ENCODE assay signal across 24 cellular contexts in genomic region chr11:47470671-47471070, GRCh38. TPM values are rescaled to one million over a fixed set of nuclear protein-coding genes. Genes with fewer than 3 reads are reported as not detected.
DNase-seq lines count a peak whose midpoint lies in the region; ATAC-seq, FAIRE-seq and TF ChIP-seq lines count a peak whose summit lies in the region.
"Had no signal": no experiment of that assay in that cellular context is flagged by ENCODE, and none has a peak within 500 bp of the region (broad histone marks: within the 10 kb centered on the region; RNA-seq: fewer than 3 reads in every experiment).

No MANE protein-coding gene starts in this region.

- H4K20me1 ChIP-seq in HepG2 (ENCODE audit: insufficient read depth, low read length): no peaks in the 10 kb centered on the region

- no peaks in the 10 kb centered on the region for H3K27me3 ChIP-seq in HepG2 (ENCODE audit: control insufficient read depth in 1 of 2, insufficient read depth in 2 of 2, low read length in 2 of 2)
- no peaks in the 10 kb centered on the region for H3K27me3 ChIP-seq in right lobe of liver
- H3K27me3 ChIP-seq in tibial artery: no peaks in the 10 kb centered on the region
- H3K27me3 ChIP-seq: hepatocyte, testis had no signal

- no peak for TF ChIP-seq RAD21 in HepG2 (CRISPR knock-in tag; IDR thresholded peaks at IDR 0.05)

- no peak overlapping the region for H2AFZ ChIP-seq in HepG2 (ENCODE audit: low read length)
- H2AFZ ChIP-seq: hepatocyte, PC-9 had no signal

- H3K27me3 Mint-ChIP-seq in nephron progenitor cell (ENCODE audit: low read depth, poor library complexity): no peaks in the 10 kb centered on the region
- no peaks in the 10 kb centered on the region for H3K27me3 Mint-ChIP-seq in natural killer cell (ENCODE audit: low read depth in 2 of 2)
- H3K27me3 Mint-ChIP-seq: activated naive CD8-positive, alpha-beta T cell treated with anti-CD3 and anti-CD28 coated beads, Interleukin-2, amount 10 ng/mL, durations not matched to agents 7 days and 5 days; effector memory CD8-positive, alpha-beta T cell had no signal

- POLR2A ChIA-PET in HepG2 (lab: Yijun Ruan, JAX): no interaction called here

- ATAC-seq in HepG2 (no peak), right lobe of liver (no peak), natural killer cell (no peak)
- ATAC-seq: activated CD4-positive, CD25-positive, alpha-beta regulatory T cell treated with anti-CD3 and anti-CD28 coated beads, Interleukin-2, amount 50 U/mL, for 24 hours; effector memory CD8-positive, alpha-beta T cell; esophagus mucosa had no signal

- TF ChIP-seq POLR2A in HepG2 (IDR thresholded peaks at IDR 0.05; ENCODE audit: insufficient read depth in 1 of 2, low read depth in 2 of 2, low read length in 2 of 2): no peak
- no peak for TF ChIP-seq POLR2A in right lobe of liver (IDR thresholded peaks at IDR 0.05)

- no peak for TF ChIP-seq EP300 in HepG2 (IDR thresholded peaks at IDR 0.05; ENCODE audit: low read depth in 2 of 2, low read length in 2 of 2)
- TF ChIP-seq EP300 in HepG2 (CRISPR knock-in tag; IDR thresholded peaks at IDR 0.05; ENCODE audit: borderline replicate concordance): no peak

- H3K79me2 ChIP-seq in HepG2 (ENCODE audit: insufficient read depth, low read length): no peaks in the 10 kb centered on the region

- DNase-seq in HepG2 (ENCODE audit: low spot score) (no peak), right lobe of liver (no peak), nephron progenitor cell (no peak), tibial artery (no peak), NCI-H774 (lab: John Stamatoyannopoulos, UW) (no peak), natural killer cell (no peak), HTR-8/SVneo (ENCODE audit: insufficient read length, low spot score) (no peak)
- DNase-seq: activated naive CD8-positive, alpha-beta T cell treated with anti-CD3 and anti-CD28 coated beads, Interleukin-2, amount 10 ng/mL, durations not matched to agents 7 days and 5 days; DMS 273 treated with DMSO at 0.1 percent for 48 hours; effector memory CD8-positive, alpha-beta T cell; foreskin melanocyte; mesendoderm; NCI-H1694; NCI-H510A; PC-9; SHP77; testis had no signal

- no peak overlapping the region for H3K4me2 ChIP-seq in HepG2 (ENCODE audit: low read depth, low read length)
- H3K4me2 ChIP-seq: hepatocyte, PC-9 had no signal

- intact Hi-C loops in HepG2 (cut with micrococcal nuclease; ENCODE audit: unreplicated experiment) (no loop called here), right lobe of liver (cut with DNase I) (no loop called here), tibial artery (cut with DNase I; ENCODE audit: low total_unique reads) (no loop called here), natural killer cell (cut with micrococcal nuclease) (no loop called here)

- BruUV-seq in HepG2 (replicated peaks; lab: Mats Ljungman, UMichigan): no TSS peak

- H3K4me1 Mint-ChIP-seq in nephron progenitor cell (peaks cover 44% of the 10 kb centered on the region), natural killer cell (peaks cover 6 to 42% of the 10 kb centered on the region in 2 donors)

- H3K9me3 ChIP-seq in HepG2 (ENCODE audit: low read length) (no peaks in the 10 kb centered on the region), right lobe of liver (no peaks in the 10 kb centered on the region), tibial artery (no peaks in the 10 kb centered on the region)
- H3K9me3 ChIP-seq: testis had no signal

- H3K4me3 ChIP-seq in HepG2 (replicated peaks in 1 of 3; ENCODE audit: insufficient read depth in 1 of 3, low read depth in 2 of 3, low read length in 3 of 3) (no peak overlapping the region), right lobe of liver (no peak overlapping the region), tibial artery (no peak overlapping the region)
- H3K4me3 ChIP-seq: hepatocyte, PC-9, testis had no signal

- FAIRE-seq in HepG2 (lab: Jason Lieb, UNC): no peak
- FAIRE-seq in HTR-8/SVneo (lab: Jason Lieb, UNC): no peak

- in situ Hi-C loops in HepG2 (cut with HindIII; ENCODE audit: extremely low pct_ligation_motif_present, low pct_unique_long_range_greater_than_20kb): no loop called here

- H3K27ac Mint-ChIP-seq in nephron progenitor cell (peak overlapping the region; percentile 93), natural killer cell (peak overlapping the region in 1 of 2 donors; percentile 62)
- H3K27ac Mint-ChIP-seq: activated naive CD8-positive, alpha-beta T cell treated with anti-CD3 and anti-CD28 coated beads, Interleukin-2, amount 10 ng/mL, durations not matched to agents 7 days and 5 days had no signal

- H3K27ac ChIP-seq in HepG2 (ENCODE audit: extremely low read length, insufficient read depth, low read length) (no peak overlapping the region), right lobe of liver (no peak overlapping the region), angular gyrus (ENCODE audit: low read depth, low read length) (peak overlapping the region; percentile 47), tibial artery (peak overlapping the region; percentile 19 to 44)
- H3K27ac ChIP-seq: C4-2B, hepatocyte, PC-9, testis had no signal

- H3K9me3 Mint-ChIP-seq in nephron progenitor cell: no peaks in the 10 kb centered on the region
- H3K9me3 Mint-ChIP-seq in natural killer cell: no peaks in the 10 kb centered on the region
- H3K9me3 Mint-ChIP-seq: activated naive CD8-positive, alpha-beta T cell treated with anti-CD3 and anti-CD28 coated beads, Interleukin-2, amount 10 ng/mL, durations not matched to agents 7 days and 5 days; effector memory CD8-positive, alpha-beta T cell; nephron had no signal

- H3K4me3 Mint-ChIP-seq in nephron progenitor cell (no peak overlapping the region), natural killer cell (no peak overlapping the region)
- H3K4me3 Mint-ChIP-seq: activated naive CD8-positive, alpha-beta T cell treated with anti-CD3 and anti-CD28 coated beads, Interleukin-2, amount 10 ng/mL, durations not matched to agents 7 days and 5 days; effector memory CD8-positive, alpha-beta T cell; nephron had no signal

- TF ChIP-seq CTCF in HepG2 (CRISPR knock-in tag; IDR thresholded peaks at IDR 0.05) (no peak), right lobe of liver (IDR thresholded peaks at IDR 0.05) (no peak), nephron progenitor cell (IDR thresholded peaks at IDR 0.05) (no peak), tibial artery (IDR thresholded peaks at IDR 0.05) (no peak), natural killer cell (IDR thresholded peaks at IDR 0.05) (no peak)

- H3K36me3 Mint-ChIP-seq in nephron progenitor cell (ENCODE audit: low read depth): peaks cover 67% of the 10 kb centered on the region
- H3K36me3 Mint-ChIP-seq in natural killer cell: peaks cover 14% of the 10 kb centered on the region

- H3K9ac ChIP-seq in HepG2 (ENCODE audit: insufficient read depth, low read depth, low read length): no peak overlapping the region

- CTCF ChIA-PET in HepG2 (lab: Yijun Ruan, JAX; ENCODE audit: low intra/inter-chr PET ratio, low total read pairs): no interaction called here

- H3K4me1 ChIP-seq in HepG2 (ENCODE audit: insufficient read depth, low read length) (peaks cover 18% of the 10 kb centered on the region), right lobe of liver (peaks cover 0 to 55% (median 11%) of the 10 kb centered on the region in 4 donors), tibial artery (peaks cover 0 to 47% (median 19%) of the 10 kb centered on the region in 4 donors)

- 91% methylated on average over 4 of the region's 4 CpGs for WGBS in HepG2 (ENCODE audit: low lambda C conversion rate)
- WGBS in right lobe of liver (ENCODE audit: insufficient coverage, low coverage, low lambda C conversion rate, missing lambda C conversion rate): 88% methylated on average over 4 of the region's 4 CpGs

- H3K36me3 ChIP-seq in HepG2 (replicated peaks in 1 of 2; ENCODE audit: control insufficient read depth in 1 of 2, insufficient read depth in 2 of 2, low read length in 2 of 2): peaks cover 32 to 88% of the 10 kb centered on the region in 2 experiments
- H3K36me3 ChIP-seq in right lobe of liver: peaks cover 7 to 56% (median 32%) of the 10 kb centered on the region in 4 donors
- H3K36me3 ChIP-seq in tibial artery: peaks cover 52 to 65% (median 61%) of the 10 kb centered on the region in 3 donors

RNA-seq across cellular contexts. Expression of gene RAPSN, which starts 21.7 kb away (rescaled TPM):
- total RNA-seq in HepG2 (2016; rRNA removed; fragmentation: Illumina TruSeq; extraction: Trizol) (0.60 and 1.2 TPM in 2 replicates), right lobe of liver (under 1 TPM in 3 of 6 experiments, not detected in 3; 0.15 to 0.49 (median 0.25) TPM), natural killer cell (1 to 10 TPM; 1.6 to 2.2 (median 1.7) TPM)
- total RNA-seq in HepG2 (2016; cell fraction: cytosol; rRNA removed; fragmentation: Illumina TruSeq; extraction: Trizol; ENCODE audit: low read depth): 0.91 and 1.4 TPM in 2 replicates
- 1.0 and 1.7 TPM in 2 replicates for total RNA-seq in HepG2 (2016; cell fraction: insoluble cytoplasmic fraction; rRNA removed; fragmentation: Illumina TruSeq; extraction: Trizol)
- total RNA-seq in HepG2 (2016; cell fraction: membrane; rRNA removed; fragmentation: Illumina TruSeq; extraction: Trizol): 1.2 and 1.4 TPM in 2 replicates
- 0.72 and 1.2 TPM in 2 replicates for total RNA-seq in HepG2 (2016; cell fraction: nucleus; rRNA removed; fragmentation: Illumina TruSeq; extraction: Trizol)
- 0.15 and 0.40 TPM in 2 replicates for polyA plus RNA-seq in HepG2 (2011; rRNA removed)
- 0.13 and 0.14 TPM in 2 replicates for polyA plus RNA-seq in HepG2 (2011; cell fraction: cytosol; rRNA removed)
- 0.77 and 1.1 TPM in 2 replicates for polyA plus RNA-seq in HepG2 (2011; cell fraction: nucleus; rRNA removed)
- 0.79 and 0.80 TPM in 2 replicates for polyA plus RNA-seq in HepG2 (2012)
- 0.51 and 1.2 TPM in 2 replicates for polyA plus RNA-seq in HepG2 (2016; cell fraction: cytosol; fragmentation: Illumina TruSeq; extraction: Trizol; ENCODE audit: low read depth)
- 0.83 and 0.93 TPM in 2 replicates for polyA plus RNA-seq in HepG2 (2016; cell fraction: insoluble cytoplasmic fraction; fragmentation: Illumina TruSeq; extraction: Trizol; ENCODE audit: low read depth)
- 0.44 TPM in 1 of 2 replicates, not detected in the other for polyA plus RNA-seq in HepG2 (2016; cell fraction: membrane; fragmentation: Illumina TruSeq; extraction: Trizol; ENCODE audit: low read depth)
- polyA plus RNA-seq in HepG2 (2016; cell fraction: nucleus; fragmentation: Illumina TruSeq; extraction: Trizol; ENCODE audit: insufficient read depth, low read depth): 2.3 and 3.6 TPM in 2 replicates
- 0.16 and 0.64 TPM in 2 replicates for polyA minus RNA-seq in HepG2 (2011; rRNA and poly(A)+ RNA removed; ENCODE audit: low replicate concordance)
- polyA minus RNA-seq in HepG2 (2011; cell fraction: cytosol; rRNA and poly(A)+ RNA removed): not detected in 2 replicates
- 0.75 and 1.2 TPM in 2 replicates for polyA minus RNA-seq in HepG2 (2011; cell fraction: nucleus; rRNA and poly(A)+ RNA removed)
- total RNA-seq: hepatocyte had no signal
- polyA plus RNA-seq: AG04450 had no signal

RNA-seq across cellular contexts. Expression of gene PSMC3, which starts 44.4 kb away (rescaled TPM):
- total RNA-seq in HepG2 (2016; rRNA removed; fragmentation: Illumina TruSeq; extraction: Trizol) (214 and 279 TPM in 2 replicates), right lobe of liver (10 to 100 TPM; 52.5 to 98.1 (median 63.3) TPM), natural killer cell (10 to 100 TPM; 74.0 to 85.9 (median 77.7) TPM)
- total RNA-seq in HepG2 (2016; cell fraction: cytosol; rRNA removed; fragmentation: Illumina TruSeq; extraction: Trizol; ENCODE audit: low read depth): 50.9 and 53.3 TPM in 2 replicates
- 219 and 288 TPM in 2 replicates for total RNA-seq in HepG2 (2016; cell fraction: insoluble cytoplasmic fraction; rRNA removed; fragmentation: Illumina TruSeq; extraction: Trizol)
- 67.5 and 75.1 TPM in 2 replicates for total RNA-seq in HepG2 (2016; cell fraction: membrane; rRNA removed; fragmentation: Illumina TruSeq; extraction: Trizol)
- total RNA-seq in HepG2 (2016; cell fraction: nucleus; rRNA removed; fragmentation: Illumina TruSeq; extraction: Trizol): 86.3 and 92.9 TPM in 2 replicates
- polyA plus RNA-seq in HepG2 (2011; rRNA removed): 66.7 and 75.8 TPM in 2 replicates
- polyA plus RNA-seq in HepG2 (2011; cell fraction: cytosol; rRNA removed): 95.2 and 102 TPM in 2 replicates
- 41.7 and 44.9 TPM in 2 replicates for polyA plus RNA-seq in HepG2 (2011; cell fraction: nucleus; rRNA removed)
- 71.8 and 98.0 TPM in 2 replicates for polyA plus RNA-seq in HepG2 (2012)
- polyA plus RNA-seq in HepG2 (2016; cell fraction: cytosol; fragmentation: Illumina TruSeq; extraction: Trizol; ENCODE audit: low read depth): 52.7 and 54.7 TPM in 2 replicates
- polyA plus RNA-seq in HepG2 (2016; cell fraction: insoluble cytoplasmic fraction; fragmentation: Illumina TruSeq; extraction: Trizol; ENCODE audit: low read depth): 298 and 314 TPM in 2 replicates
- polyA plus RNA-seq in HepG2 (2016; cell fraction: membrane; fragmentation: Illumina TruSeq; extraction: Trizol; ENCODE audit: low read depth): 58.7 and 63.6 TPM in 2 replicates
- polyA plus RNA-seq in HepG2 (2016; cell fraction: nucleus; fragmentation: Illumina TruSeq; extraction: Trizol; ENCODE audit: insufficient read depth, low read depth): 117 and 127 TPM in 2 replicates
- polyA minus RNA-seq in HepG2 (2011; rRNA and poly(A)+ RNA removed; ENCODE audit: low replicate concordance): 52.6 and 310 TPM in 2 replicates
- polyA minus RNA-seq in HepG2 (2011; cell fraction: cytosol; rRNA and poly(A)+ RNA removed): 39.1 and 44.3 TPM in 2 replicates
- polyA minus RNA-seq in HepG2 (2011; cell fraction: nucleus; rRNA and poly(A)+ RNA removed): 51.1 and 58.3 TPM in 2 replicates

Comparison
In these comparisons a context has a peak if more than half of its experiments do, and no peak if none do; other contexts are left out.
1. H3K27ac ChIP-seq: peak in angular gyrus (single experiment) and tibial artery (2 of 2); none in HepG2 (single experiment) and right lobe of liver (0 of 3).